Comparison of ENCODE assay signal across 33 cellular contexts in the genomic region with DNA sequence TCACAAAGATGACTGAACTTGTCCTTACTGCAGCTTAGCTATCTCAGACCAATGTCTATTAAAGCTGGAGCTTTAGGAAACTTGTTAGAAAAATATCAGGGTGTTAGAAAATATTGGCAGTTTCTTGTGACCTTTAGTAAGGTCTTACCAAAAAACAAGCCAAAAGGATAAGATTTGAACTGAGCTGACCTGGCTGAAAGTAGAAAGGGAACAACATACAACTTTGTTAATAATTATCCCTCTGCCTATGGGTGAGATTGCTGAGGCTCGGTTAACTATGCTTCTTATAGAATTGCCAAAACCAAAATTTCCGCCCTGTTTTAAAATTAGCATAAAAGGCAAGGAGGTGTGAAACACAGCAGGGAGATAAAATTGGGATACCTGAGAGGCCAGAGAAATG.
"Had no signal": no experiment of that assay in that cellular context is flagged by ENCODE, and none has a peak within 500 bp of the region (broad histone marks: within the 10 kb centered on the region; RNA-seq: fewer than 3 reads in every experiment).

No MANE protein-coding gene starts in this region.

- ATAC-seq: activated naive CD4-positive, alpha-beta T cell treated with anti-CD3 and anti-CD28 coated beads, Interleukin-2, amount 50 U/mL, for 72 hours; activated naive CD8-positive, alpha-beta T cell treated with anti-CD3 and anti-CD28 coated beads, Interleukin-2, amount 50 U/mL, for 24 hours; activated T-cell treated with anti-CD3 and anti-CD28 coated beads, Interleukin-2, amount 50 U/mL, for 4 hours; activated T-cell treated with anti-CD3 and anti-CD28 coated beads, Interleukin-2, amount 50 U/mL, for 72 hours; activated T-helper 17 cell treated with anti-CD3 and anti-CD28 coated beads, Interleukin-2, amount 50 U/mL, for 72 hours; body of pancreas had no signal

- H3K27ac ChIP-seq: adrenal gland, ascending aorta, brain microvascular endothelial cell, breast epithelium, cardiac muscle cell had no signal

- H3K9me3 ChIP-seq: ascending aorta, body of pancreas had no signal

- H3K4me3 ChIP-seq: adrenal gland, ascending aorta, body of pancreas, breast epithelium, cardiac muscle cell had no signal

- H3K27me3 ChIP-seq: adrenal gland, ascending aorta, body of pancreas, brain microvascular endothelial cell, breast epithelium, cardiac muscle cell had no signal

- FAIRE-seq: astrocyte, bronchial epithelial cell had no signal

- H3K36me3 ChIP-seq: adrenal gland, ascending aorta, brain microvascular endothelial cell, breast epithelium, cardiac muscle cell had no signal

- H3K4me1 ChIP-seq: adrenal gland, ascending aorta, breast epithelium had no signal

- DNase-seq: activated effector memory CD4-positive, alpha-beta T cell treated with anti-CD3 and anti-CD28 coated beads, Interleukin-2, amount 50 U/mL, for 16 hours; activated effector memory CD4-positive, alpha-beta T cell treated with Interleukin-2 at 50 U/mL for 16 hours; activated gamma-delta T cell; activated gamma-delta T cell treated with Interleukin-2 at 50 U/mL for 16 hours; activated naive CD4-positive, alpha-beta T cell; activated naive CD4-positive, alpha-beta T cell treated with anti-CD3 and anti-CD28 coated beads for 36 hours; activated naive CD4-positive, alpha-beta T cell treated with anti-CD3 and anti-CD28 coated beads, Interleukin-2, amount 10 ng/mL, durations not matched to agents 7 days and 5 days; activated naive CD4-positive, alpha-beta T cell treated with anti-CD3 and anti-CD28 coated beads, Interleukin-2, amount 50 U/mL, for 16 hours; activated naive CD4-positive, alpha-beta T cell treated with Interleukin-2 at 50 U/mL for 16 hours; activated naive CD8-positive, alpha-beta T cell treated with anti-CD3 and anti-CD28 coated beads for 36 hours; activated naive CD8-positive, alpha-beta T cell treated with anti-CD3 and anti-CD28 coated beads, Interleukin-2, amount 10 ng/mL, durations not matched to agents 7 days and 5 days; activated naive CD8-positive, alpha-beta T cell treated with anti-CD3 and anti-CD28 coated beads, Interleukin-2, amount 50 U/mL, for 24 hours; activated T-cell treated with anti-CD3 and anti-CD28 coated beads, Interleukin-2, amount 50 U/mL, for 24 hours; activated T-cell treated with anti-CD3 and anti-CD28 coated beads, Interleukin-2, amount 50 U/mL, for 4 hours; activated T-cell treated with anti-CD3 and anti-CD28 coated beads, Interleukin-2, amount 50 U/mL, for 48 hours; activated T-cell treated with anti-CD3 and anti-CD28 coated beads, Interleukin-2, amount 50 U/mL, for 72 hours; adrenal gland; amniotic stem cell; amygdala; anterior cingulate cortex; aorta; body of pancreas; brain microvascular endothelial cell; caudate nucleus; central memory CD4-positive, alpha-beta T cell; cerebellar nuclear complex had no signal
